2 cellular contexts compared by ENCODE assay signal in the genomic region with DNA sequence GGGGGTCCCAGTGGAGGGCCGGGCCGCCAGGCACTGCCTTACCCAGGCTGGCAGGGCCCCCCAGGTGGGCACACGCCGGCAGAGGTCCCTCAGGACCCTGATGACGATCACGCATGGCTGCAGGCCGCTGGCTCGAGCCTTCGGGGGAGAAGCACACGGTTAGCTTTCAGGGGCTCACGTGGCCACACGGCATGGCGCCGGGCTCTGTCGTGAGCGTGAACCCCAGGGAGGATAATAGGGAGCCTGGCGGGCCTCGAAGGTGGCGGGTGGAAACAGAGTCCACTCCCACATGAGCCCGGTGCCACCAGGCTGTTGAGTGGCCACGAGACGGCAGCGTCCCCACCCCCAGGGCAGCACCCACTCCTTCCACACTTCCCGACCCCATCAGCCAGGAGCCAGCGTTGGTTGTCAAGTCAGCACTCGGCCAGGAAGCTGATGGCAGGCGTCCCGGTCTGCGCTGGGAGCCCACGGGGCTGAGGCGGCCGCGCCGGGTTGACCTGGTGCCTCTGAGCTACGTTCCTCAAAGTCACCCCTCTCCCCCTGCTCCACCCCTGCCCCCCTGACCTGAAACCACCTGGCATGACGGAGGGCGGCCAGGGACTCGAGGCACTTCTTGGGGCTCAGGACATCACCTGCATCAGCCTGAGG.
TF ChIP-seq lines count a peak whose summit lies in the region.

No MANE protein-coding gene starts in this region.

TF ChIP-seq in liver, 16 proteins besides CTCF, POLR2A, EP300 and RAD21:
- TF ChIP-seq SP1 (IDR thresholded peaks at IDR 0.05) (no peak), FOXA2 (IDR thresholded peaks at IDR 0.05) (no peak), NR2F2 (IDR thresholded peaks at IDR 0.05) (no peak), RXRA (IDR thresholded peaks at IDR 0.05) (no peak), JUND (IDR thresholded peaks at IDR 0.05) (no peak), YY1 (IDR thresholded peaks at IDR 0.05) (no peak), EGR1 (IDR thresholded peaks at IDR 0.05; ENCODE audit: low read depth in 2 of 2) (no peak), HNF4G (IDR thresholded peaks at IDR 0.05) (no peak), HNF4A (conservative IDR thresholded peaks at IDR 0.05) (no peak), FOXA1 (IDR thresholded peaks at IDR 0.05) (no peak), GABPA (IDR thresholded peaks at IDR 0.05 in 1 of 2, conservative IDR thresholded peaks at IDR 0.05 in 1 of 2) (no peak), TAF1 (conservative IDR thresholded peaks at IDR 0.05) (no peak)
- TF ChIP-seq, protein P1, sequence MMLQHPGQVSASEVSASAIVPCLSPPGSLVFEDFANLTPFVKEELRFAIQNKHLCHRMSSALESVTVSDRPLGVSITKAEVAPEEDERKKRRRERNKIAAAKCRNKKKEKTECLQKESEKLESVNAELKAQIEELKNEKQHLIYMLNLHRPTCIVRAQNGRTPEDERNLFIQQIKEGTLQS (IDR thresholded peaks at IDR 0.05) = no peak
- TF ChIP-seq, protein P2, sequence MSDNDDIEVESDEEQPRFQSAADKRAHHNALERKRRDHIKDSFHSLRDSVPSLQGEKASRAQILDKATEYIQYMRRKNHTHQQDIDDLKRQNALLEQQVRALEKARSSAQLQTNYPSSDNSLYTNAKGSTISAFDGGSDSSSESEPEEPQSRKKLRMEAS (IDR thresholded peaks at IDR 0.05) = no peak
- TF ChIP-seq, protein P3, sequence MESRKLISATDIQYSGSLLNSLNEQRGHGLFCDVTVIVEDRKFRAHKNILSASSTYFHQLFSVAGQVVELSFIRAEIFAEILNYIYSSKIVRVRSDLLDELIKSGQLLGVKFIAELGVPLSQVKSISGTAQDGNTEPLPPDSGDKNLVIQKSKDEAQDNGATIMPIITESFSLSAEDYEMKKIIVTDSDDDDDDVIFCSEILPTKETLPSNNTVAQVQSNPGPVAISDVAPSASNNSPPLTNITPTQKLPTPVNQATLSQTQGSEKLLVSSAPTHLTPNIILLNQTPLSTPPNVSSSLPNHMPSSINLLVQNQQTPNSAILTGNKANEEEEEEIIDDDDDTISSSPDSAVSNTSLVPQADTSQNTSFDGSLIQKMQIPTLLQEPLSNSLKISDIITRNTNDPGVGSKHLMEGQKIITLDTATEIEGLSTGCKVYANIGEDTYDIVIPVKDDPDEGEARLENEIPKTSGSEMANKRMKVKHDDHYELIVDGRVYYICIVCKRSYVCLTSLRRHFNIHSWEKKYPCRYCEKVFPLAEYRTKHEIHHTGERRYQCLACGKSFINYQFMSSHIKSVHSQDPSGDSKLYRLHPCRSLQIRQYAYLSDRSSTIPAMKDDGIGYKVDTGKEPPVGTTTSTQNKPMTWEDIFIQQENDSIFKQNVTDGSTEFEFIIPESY (IDR thresholded peaks at IDR 0.05) = no peak
- TF ChIP-seq, protein P4, sequence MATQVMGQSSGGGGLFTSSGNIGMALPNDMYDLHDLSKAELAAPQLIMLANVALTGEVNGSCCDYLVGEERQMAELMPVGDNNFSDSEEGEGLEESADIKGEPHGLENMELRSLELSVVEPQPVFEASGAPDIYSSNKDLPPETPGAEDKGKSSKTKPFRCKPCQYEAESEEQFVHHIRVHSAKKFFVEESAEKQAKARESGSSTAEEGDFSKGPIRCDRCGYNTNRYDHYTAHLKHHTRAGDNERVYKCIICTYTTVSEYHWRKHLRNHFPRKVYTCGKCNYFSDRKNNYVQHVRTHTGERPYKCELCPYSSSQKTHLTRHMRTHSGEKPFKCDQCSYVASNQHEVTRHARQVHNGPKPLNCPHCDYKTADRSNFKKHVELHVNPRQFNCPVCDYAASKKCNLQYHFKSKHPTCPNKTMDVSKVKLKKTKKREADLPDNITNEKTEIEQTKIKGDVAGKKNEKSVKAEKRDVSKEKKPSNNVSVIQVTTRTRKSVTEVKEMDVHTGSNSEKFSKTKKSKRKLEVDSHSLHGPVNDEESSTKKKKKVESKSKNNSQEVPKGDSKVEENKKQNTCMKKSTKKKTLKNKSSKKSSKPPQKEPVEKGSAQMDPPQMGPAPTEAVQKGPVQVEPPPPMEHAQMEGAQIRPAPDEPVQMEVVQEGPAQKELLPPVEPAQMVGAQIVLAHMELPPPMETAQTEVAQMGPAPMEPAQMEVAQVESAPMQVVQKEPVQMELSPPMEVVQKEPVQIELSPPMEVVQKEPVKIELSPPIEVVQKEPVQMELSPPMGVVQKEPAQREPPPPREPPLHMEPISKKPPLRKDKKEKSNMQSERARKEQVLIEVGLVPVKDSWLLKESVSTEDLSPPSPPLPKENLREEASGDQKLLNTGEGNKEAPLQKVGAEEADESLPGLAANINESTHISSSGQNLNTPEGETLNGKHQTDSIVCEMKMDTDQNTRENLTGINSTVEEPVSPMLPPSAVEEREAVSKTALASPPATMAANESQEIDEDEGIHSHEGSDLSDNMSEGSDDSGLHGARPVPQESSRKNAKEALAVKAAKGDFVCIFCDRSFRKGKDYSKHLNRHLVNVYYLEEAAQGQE (IDR thresholded peaks at IDR 0.05) = no peak
TF ChIP-seq in liver: peak in this region for 0.

TF ChIP-seq in HepG2, 621 proteins besides CTCF, POLR2A, EP300 and RAD21:
- TF ChIP-seq ZIK1 (CRISPR knock-in tag; IDR thresholded peaks at IDR 0.05; ENCODE audit: borderline replicate concordance, low read depth) (no peak), FOSL1 (CRISPR knock-in tag; IDR thresholded peaks at IDR 0.05; ENCODE audit: borderline replicate concordance) (no peak), ZNF761 (CRISPR knock-in tag; conservative IDR thresholded peaks at IDR 0.05) (no peak), KDM4B (CRISPR knock-in tag; IDR thresholded peaks at IDR 0.05) (no peak), TAF15 (IDR thresholded peaks at IDR 0.05; ENCODE audit: low read depth, low read length, poor library complexity, severe bottlenecking) (no peak), ZNF720 (CRISPR knock-in tag; IDR thresholded peaks at IDR 0.05) (no peak), ZNF839 (CRISPR knock-in tag; IDR thresholded peaks at IDR 0.05; ENCODE audit: borderline replicate concordance) (no peak), ZNF264 (CRISPR knock-in tag; IDR thresholded peaks at IDR 0.05) (no peak), MAF1 (CRISPR knock-in tag; IDR thresholded peaks at IDR 0.05; ENCODE audit: borderline replicate concordance) (no peak), NCOA1 (CRISPR knock-in tag; IDR thresholded peaks at IDR 0.05) (no peak), KMT2B (CRISPR knock-in tag; IDR thresholded peaks at IDR 0.05) (no peak), TMF1 (CRISPR knock-in tag; IDR thresholded peaks at IDR 0.05; ENCODE audit: low read depth) (no peak), BCL6 (CRISPR knock-in tag; IDR thresholded peaks at IDR 0.05) (no peak), NFYB (CRISPR knock-in tag; IDR thresholded peaks at IDR 0.05) (no peak)
- TF ChIP-seq, protein P5, sequence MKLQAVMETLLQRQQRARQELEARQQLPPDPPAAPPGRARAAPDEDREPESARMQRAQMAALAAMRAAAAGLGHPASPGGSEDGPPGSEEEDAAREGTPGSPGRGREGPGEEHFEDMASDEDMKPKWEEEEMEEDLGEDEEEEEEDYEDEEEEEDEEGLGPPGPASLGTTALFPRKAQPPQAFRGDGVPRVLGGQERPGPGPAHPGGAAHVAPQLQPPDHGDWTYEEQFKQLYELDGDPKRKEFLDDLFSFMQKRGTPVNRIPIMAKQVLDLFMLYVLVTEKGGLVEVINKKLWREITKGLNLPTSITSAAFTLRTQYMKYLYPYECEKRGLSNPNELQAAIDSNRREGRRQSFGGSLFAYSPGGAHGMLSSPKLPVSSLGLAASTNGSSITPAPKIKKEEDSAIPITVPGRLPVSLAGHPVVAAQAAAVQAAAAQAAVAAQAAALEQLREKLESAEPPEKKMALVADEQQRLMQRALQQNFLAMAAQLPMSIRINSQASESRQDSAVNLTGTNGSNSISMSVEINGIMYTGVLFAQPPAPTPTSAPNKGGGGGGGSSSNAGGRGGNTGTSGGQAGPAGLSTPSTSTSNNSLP (IDR thresholded peaks at IDR 0.05; ENCODE audit: low read depth, low read length) = no peak
- TF ChIP-seq, protein P6, sequence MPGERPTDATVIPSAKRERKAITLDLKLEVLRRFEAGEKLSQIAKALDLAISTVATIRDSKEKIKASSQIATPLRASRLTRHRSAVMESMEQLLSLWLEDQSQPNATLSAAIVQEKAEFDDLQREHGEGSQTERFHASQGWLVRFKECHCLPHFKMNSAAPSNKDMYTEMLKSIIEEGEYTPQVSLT (CRISPR knock-in tag; IDR thresholded peaks at IDR 0.05; ENCODE audit: borderline replicate concordance, low read depth) = no peak
